Comparison of ENCODE assay signal across 1 cellular context in genomic region chr10:114556236-114557122, GRCh38.
TF ChIP-seq lines count a peak whose summit lies in the region.

No MANE protein-coding gene starts in this region.

TF ChIP-seq in HepG2, 621 proteins besides CTCF, POLR2A, EP300 and RAD21 (continued from another document):
- TF ChIP-seq PAXIP1 (CRISPR knock-in tag; conservative IDR thresholded peaks at IDR 0.05) (peak; percentile 78), ZNF557 (CRISPR knock-in tag; IDR thresholded peaks at IDR 0.05) (no peak), HNF4A (CRISPR knock-in tag; IDR thresholded peaks at IDR 0.05) (peak; percentile 73), SMAD9 (CRISPR knock-in tag; IDR thresholded peaks at IDR 0.05) (no peak), ZFP36L1 (CRISPR knock-in tag; IDR thresholded peaks at IDR 0.05) (0 out of 2 replicates have a peak, but pooled peaks have one; percentile 65), MYNN (CRISPR knock-in tag; IDR thresholded peaks at IDR 0.05; ENCODE audit: low read depth) (no peak), REPIN1 (CRISPR knock-in tag; IDR thresholded peaks at IDR 0.05; ENCODE audit: borderline replicate concordance, low read depth) (no peak), ISL2 (CRISPR knock-in tag; IDR thresholded peaks at IDR 0.05) (peak; percentile 52; the same call in 1 of the 2 replicates), ZNF33A (CRISPR knock-in tag; IDR thresholded peaks at IDR 0.05; ENCODE audit: borderline replicate concordance) (no peak), CBX2 (IDR thresholded peaks at IDR 0.05; ENCODE audit: low read depth, low read length) (no peak), CBX2 (CRISPR knock-in tag; IDR thresholded peaks at IDR 0.05; ENCODE audit: low read depth) (no peak), ZNF598 (CRISPR knock-in tag; IDR thresholded peaks at IDR 0.05; ENCODE audit: borderline replicate concordance) (no peak), IRF1 (CRISPR knock-in tag; IDR thresholded peaks at IDR 0.05; ENCODE audit: low read depth) (no peak), NR2F6 (IDR thresholded peaks at IDR 0.05) (peak; percentile 29; the same call in 1 of the 2 replicates), NR2F6 (CRISPR knock-in tag; IDR thresholded peaks at IDR 0.05) (no peak), RXRA (CRISPR knock-in tag; IDR thresholded peaks at IDR 0.05) (no peak), ZNF615 (CRISPR knock-in tag; IDR thresholded peaks at IDR 0.05; ENCODE audit: borderline replicate concordance) (no peak), FOXA3 (CRISPR knock-in tag; IDR thresholded peaks at IDR 0.05) (peak; percentile 65), CEBPG (CRISPR knock-in tag; IDR thresholded peaks at IDR 0.05) (no peak), SKI (IDR thresholded peaks at IDR 0.05; ENCODE audit: partially characterized antibody) (peak; percentile 26), SOX13 (IDR thresholded peaks at IDR 0.05) (no peak), SOX13 (CRISPR knock-in tag; conservative IDR thresholded peaks at IDR 0.05 in 1 of 2, IDR thresholded peaks at IDR 0.05 in 1 of 2) (peak in 1 of 2 experiments; percentile 47; a peak in 2 of 4 replicates), RBAK (CRISPR knock-in tag; IDR thresholded peaks at IDR 0.05) (no peak), ZNF749 (CRISPR knock-in tag; IDR thresholded peaks at IDR 0.05; ENCODE audit: borderline replicate concordance) (no peak), ZNF343 (CRISPR knock-in tag; IDR thresholded peaks at IDR 0.05) (no peak), BCL3 (CRISPR knock-in tag; IDR thresholded peaks at IDR 0.05) (no peak), FOXK1 (CRISPR knock-in tag; IDR thresholded peaks at IDR 0.05; ENCODE audit: borderline replicate concordance, low read depth) (peak; percentile 18; the same call in 1 of the 2 replicates), SOX6 (IDR thresholded peaks at IDR 0.05) (no peak), SOX6 (CRISPR knock-in tag; IDR thresholded peaks at IDR 0.05) (peak; percentile 81), NFE2L2 (IDR thresholded peaks at IDR 0.05; ENCODE audit: low read length) (no peak), FOSL1 (CRISPR knock-in tag; IDR thresholded peaks at IDR 0.05; ENCODE audit: borderline replicate concordance) (no peak), ZFAT (CRISPR knock-in tag; conservative IDR thresholded peaks at IDR 0.05) (0 out of 2 replicates have a peak, but pooled peaks have one; percentile 42), ZSCAN22 (CRISPR knock-in tag; IDR thresholded peaks at IDR 0.05) (no peak), ZNF451 (CRISPR knock-in tag; IDR thresholded peaks at IDR 0.05) (no peak)
- TF ChIP-seq, protein P1, sequence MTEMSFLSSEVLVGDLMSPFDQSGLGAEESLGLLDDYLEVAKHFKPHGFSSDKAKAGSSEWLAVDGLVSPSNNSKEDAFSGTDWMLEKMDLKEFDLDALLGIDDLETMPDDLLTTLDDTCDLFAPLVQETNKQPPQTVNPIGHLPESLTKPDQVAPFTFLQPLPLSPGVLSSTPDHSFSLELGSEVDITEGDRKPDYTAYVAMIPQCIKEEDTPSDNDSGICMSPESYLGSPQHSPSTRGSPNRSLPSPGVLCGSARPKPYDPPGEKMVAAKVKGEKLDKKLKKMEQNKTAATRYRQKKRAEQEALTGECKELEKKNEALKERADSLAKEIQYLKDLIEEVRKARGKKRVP (CRISPR knock-in tag; IDR thresholded peaks at IDR 0.05), result no peak
- TF ChIP-seq, protein P2, sequence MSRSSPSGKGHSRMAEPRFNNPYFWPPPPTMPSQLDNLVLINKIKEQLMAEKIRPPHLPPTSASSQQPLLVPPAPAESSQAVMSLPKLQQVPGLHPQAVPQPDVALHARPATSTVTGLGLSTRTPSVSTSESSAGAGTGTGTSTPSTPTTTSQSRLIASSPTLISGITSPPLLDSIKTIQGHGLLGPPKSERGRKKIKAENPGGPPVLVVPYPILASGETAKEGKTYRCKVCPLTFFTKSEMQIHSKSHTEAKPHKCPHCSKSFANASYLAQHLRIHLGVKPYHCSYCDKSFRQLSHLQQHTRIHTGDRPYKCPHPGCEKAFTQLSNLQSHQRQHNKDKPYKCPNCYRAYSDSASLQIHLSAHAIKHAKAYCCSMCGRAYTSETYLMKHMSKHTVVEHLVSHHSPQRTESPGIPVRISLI (CRISPR knock-in tag; IDR thresholded peaks at IDR 0.05; ENCODE audit: borderline replicate concordance), result no peak
- TF ChIP-seq, protein P3, sequence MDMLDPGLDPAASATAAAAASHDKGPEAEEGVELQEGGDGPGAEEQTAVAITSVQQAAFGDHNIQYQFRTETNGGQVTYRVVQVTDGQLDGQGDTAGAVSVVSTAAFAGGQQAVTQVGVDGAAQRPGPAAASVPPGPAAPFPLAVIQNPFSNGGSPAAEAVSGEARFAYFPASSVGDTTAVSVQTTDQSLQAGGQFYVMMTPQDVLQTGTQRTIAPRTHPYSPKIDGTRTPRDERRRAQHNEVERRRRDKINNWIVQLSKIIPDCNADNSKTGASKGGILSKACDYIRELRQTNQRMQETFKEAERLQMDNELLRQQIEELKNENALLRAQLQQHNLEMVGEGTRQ (IDR thresholded peaks at IDR 0.05; ENCODE audit: low read depth, low read length), result no peak
- TF ChIP-seq, protein P3 (CRISPR knock-in tag; IDR thresholded peaks at IDR 0.05; ENCODE audit: borderline replicate concordance), result no peak
- TF ChIP-seq, protein P4, sequence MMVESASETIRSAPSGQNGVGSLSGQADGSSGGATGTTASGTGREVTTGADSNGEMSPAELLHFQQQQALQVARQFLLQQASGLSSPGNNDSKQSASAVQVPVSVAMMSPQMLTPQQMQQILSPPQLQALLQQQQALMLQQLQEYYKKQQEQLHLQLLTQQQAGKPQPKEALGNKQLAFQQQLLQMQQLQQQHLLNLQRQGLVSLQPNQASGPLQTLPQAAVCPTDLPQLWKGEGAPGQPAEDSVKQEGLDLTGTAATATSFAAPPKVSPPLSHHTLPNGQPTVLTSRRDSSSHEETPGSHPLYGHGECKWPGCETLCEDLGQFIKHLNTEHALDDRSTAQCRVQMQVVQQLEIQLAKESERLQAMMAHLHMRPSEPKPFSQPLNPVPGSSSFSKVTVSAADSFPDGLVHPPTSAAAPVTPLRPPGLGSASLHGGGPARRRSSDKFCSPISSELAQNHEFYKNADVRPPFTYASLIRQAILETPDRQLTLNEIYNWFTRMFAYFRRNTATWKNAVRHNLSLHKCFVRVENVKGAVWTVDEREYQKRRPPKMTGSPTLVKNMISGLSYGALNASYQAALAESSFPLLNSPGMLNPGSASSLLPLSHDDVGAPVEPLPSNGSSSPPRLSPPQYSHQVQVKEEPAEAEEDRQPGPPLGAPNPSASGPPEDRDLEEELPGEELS (CRISPR knock-in tag; IDR thresholded peaks at IDR 0.05), result peak; percentile 81
